2 cellular contexts compared by ENCODE assay signal in genomic region chrX:107726809-107727534, GRCh38.
TF ChIP-seq lines count a peak whose summit lies in the region.

No MANE protein-coding gene starts in this region.

TF ChIP-seq in A549, 52 proteins besides CTCF, POLR2A, EP300 and RAD21 (continued from another document):
- TF ChIP-seq POLR2AphosphoS2 (conservative IDR thresholded peaks at IDR 0.05; ENCODE audit: low read length) (no peak), NPAS2 (CRISPR knock-in tag; IDR thresholded peaks at IDR 0.05; ENCODE audit: borderline replicate concordance) (no peak), ELK1 (IDR thresholded peaks at IDR 0.05; ENCODE audit: low read depth, low read length) (no peak), HES2 (IDR thresholded peaks at IDR 0.05) (no peak), TP53 (CRISPR knock-in tag; IDR thresholded peaks at IDR 0.05) (no peak), ZC3H11A (IDR thresholded peaks at IDR 0.05) (no peak), CBX2 (IDR thresholded peaks at IDR 0.05; ENCODE audit: borderline replicate concordance, low read depth) (no peak)
- TF ChIP-seq, protein P1, sequence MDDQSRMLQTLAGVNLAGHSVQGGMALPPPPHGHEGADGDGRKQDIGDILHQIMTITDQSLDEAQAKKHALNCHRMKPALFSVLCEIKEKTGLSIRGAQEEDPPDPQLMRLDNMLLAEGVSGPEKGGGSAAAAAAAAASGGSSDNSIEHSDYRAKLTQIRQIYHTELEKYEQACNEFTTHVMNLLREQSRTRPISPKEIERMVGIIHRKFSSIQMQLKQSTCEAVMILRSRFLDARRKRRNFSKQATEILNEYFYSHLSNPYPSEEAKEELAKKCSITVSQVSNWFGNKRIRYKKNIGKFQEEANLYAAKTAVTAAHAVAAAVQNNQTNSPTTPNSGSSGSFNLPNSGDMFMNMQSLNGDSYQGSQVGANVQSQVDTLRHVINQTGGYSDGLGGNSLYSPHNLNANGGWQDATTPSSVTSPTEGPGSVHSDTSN (IDR thresholded peaks at IDR 0.05) = no peak
TF ChIP-seq in A549: peak in this region for 0.

TF ChIP-seq in endothelial cell of umbilical vein, 7 proteins besides CTCF, POLR2A, EP300 and RAD21 (continued from another document):
- no peak for TF ChIP-seq POLR2AphosphoS5 (IDR thresholded peaks at IDR 0.05; ENCODE audit: insufficient read depth, low read depth, low read length)
- no peak for TF ChIP-seq GATA2 (IDR thresholded peaks at IDR 0.05; ENCODE audit: insufficient read depth, insufficient read length, low read depth, low read length)
- TF ChIP-seq, protein P2, sequence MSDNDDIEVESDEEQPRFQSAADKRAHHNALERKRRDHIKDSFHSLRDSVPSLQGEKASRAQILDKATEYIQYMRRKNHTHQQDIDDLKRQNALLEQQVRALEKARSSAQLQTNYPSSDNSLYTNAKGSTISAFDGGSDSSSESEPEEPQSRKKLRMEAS (IDR thresholded peaks at IDR 0.05; ENCODE audit: insufficient read depth, insufficient read length) = no peak
